1 cellular context compared by ENCODE assay signal in the genomic region with DNA sequence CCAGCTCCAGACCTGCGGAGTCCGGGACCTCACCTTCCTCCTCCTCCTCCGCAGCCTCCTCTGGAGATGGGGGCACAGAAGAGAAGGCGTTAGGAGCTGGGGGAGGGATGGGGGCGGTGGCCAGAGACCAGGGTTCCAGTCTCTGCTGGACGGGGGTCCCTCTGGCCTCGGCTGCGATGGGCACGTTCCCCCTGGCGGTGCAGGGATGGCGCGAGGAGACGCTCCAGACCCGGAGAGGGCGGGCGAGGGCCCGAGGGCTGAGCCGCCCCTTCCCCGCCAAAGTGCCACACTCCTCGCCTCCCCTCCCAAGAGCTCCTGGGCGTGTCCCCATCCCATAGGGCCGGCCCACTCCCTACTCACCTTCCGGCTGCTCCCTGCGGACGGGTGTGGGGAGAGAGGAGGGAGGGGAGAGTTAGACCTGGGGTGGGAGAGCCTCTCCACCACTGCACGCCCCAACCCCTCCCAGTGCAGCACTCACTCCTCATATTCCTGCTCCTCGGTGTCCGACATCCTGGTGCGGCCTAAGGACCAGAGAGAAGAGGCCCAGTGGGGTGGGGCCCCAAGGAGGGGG.
TF ChIP-seq lines count a peak whose summit lies in the region.

No MANE protein-coding gene starts in this region.

TF ChIP-seq in WTC11, 78 proteins besides CTCF, POLR2A, EP300 and RAD21 (continued from another document):
- TF ChIP-seq, protein P1, sequence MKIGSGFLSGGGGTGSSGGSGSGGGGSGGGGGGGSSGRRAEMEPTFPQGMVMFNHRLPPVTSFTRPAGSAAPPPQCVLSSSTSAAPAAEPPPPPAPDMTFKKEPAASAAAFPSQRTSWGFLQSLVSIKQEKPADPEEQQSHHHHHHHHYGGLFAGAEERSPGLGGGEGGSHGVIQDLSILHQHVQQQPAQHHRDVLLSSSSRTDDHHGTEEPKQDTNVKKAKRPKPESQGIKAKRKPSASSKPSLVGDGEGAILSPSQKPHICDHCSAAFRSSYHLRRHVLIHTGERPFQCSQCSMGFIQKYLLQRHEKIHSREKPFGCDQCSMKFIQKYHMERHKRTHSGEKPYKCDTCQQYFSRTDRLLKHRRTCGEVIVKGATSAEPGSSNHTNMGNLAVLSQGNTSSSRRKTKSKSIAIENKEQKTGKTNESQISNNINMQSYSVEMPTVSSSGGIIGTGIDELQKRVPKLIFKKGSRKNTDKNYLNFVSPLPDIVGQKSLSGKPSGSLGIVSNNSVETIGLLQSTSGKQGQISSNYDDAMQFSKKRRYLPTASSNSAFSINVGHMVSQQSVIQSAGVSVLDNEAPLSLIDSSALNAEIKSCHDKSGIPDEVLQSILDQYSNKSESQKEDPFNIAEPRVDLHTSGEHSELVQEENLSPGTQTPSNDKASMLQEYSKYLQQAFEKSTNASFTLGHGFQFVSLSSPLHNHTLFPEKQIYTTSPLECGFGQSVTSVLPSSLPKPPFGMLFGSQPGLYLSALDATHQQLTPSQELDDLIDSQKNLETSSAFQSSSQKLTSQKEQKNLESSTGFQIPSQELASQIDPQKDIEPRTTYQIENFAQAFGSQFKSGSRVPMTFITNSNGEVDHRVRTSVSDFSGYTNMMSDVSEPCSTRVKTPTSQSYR (CRISPR knock-in tag; IDR thresholded peaks at IDR 0.05) = 0 out of 2 replicates have a peak, but pooled peaks have one; percentile 16
- no peak for TF ChIP-seq TP53 (CRISPR knock-in tag; IDR thresholded peaks at IDR 0.05)
- peak; percentile 63; the same call in 1 of the 2 replicates for TF ChIP-seq FOXK1 (CRISPR knock-in tag; IDR thresholded peaks at IDR 0.05)
- TF ChIP-seq RORB (CRISPR knock-in tag; IDR thresholded peaks at IDR 0.05) = no peak
- TF ChIP-seq, protein P2, sequence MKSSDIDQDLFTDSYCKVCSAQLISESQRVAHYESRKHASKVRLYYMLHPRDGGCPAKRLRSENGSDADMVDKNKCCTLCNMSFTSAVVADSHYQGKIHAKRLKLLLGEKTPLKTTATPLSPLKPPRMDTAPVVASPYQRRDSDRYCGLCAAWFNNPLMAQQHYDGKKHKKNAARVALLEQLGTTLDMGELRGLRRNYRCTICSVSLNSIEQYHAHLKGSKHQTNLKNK (CRISPR knock-in tag; IDR thresholded peaks at IDR 0.05) = no peak
- TF ChIP-seq ZNF423 (CRISPR knock-in tag; IDR thresholded peaks at IDR 0.05) = no peak
- TF ChIP-seq NFYB (CRISPR knock-in tag; conservative IDR thresholded peaks at IDR 0.05; ENCODE audit: low read depth) = no peak
- TF ChIP-seq, protein P3, sequence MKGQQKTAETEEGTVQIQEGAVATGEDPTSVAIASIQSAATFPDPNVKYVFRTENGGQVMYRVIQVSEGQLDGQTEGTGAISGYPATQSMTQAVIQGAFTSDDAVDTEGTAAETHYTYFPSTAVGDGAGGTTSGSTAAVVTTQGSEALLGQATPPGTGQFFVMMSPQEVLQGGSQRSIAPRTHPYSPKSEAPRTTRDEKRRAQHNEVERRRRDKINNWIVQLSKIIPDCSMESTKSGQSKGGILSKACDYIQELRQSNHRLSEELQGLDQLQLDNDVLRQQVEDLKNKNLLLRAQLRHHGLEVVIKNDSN (CRISPR knock-in tag; IDR thresholded peaks at IDR 0.05) = no peak
- TF ChIP-seq SOX15 (CRISPR knock-in tag; IDR thresholded peaks at IDR 0.05) = no peak
- TF ChIP-seq NR2C2 (CRISPR knock-in tag; IDR thresholded peaks at IDR 0.05) = no peak
- TF ChIP-seq ZNF671 (CRISPR knock-in tag; IDR thresholded peaks at IDR 0.05) = no peak
- TF ChIP-seq, protein P4, sequence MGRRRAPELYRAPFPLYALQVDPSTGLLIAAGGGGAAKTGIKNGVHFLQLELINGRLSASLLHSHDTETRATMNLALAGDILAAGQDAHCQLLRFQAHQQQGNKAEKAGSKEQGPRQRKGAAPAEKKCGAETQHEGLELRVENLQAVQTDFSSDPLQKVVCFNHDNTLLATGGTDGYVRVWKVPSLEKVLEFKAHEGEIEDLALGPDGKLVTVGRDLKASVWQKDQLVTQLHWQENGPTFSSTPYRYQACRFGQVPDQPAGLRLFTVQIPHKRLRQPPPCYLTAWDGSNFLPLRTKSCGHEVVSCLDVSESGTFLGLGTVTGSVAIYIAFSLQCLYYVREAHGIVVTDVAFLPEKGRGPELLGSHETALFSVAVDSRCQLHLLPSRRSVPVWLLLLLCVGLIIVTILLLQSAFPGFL (CRISPR knock-in tag; IDR thresholded peaks at IDR 0.05; ENCODE audit: borderline replicate concordance) = no peak
- no peak for TF ChIP-seq SMAD4 (CRISPR knock-in tag; IDR thresholded peaks at IDR 0.05)
- no peak for TF ChIP-seq ZBTB21 (CRISPR knock-in tag; IDR thresholded peaks at IDR 0.05; ENCODE audit: borderline replicate concordance)
- TF ChIP-seq SMAD3 (CRISPR knock-in tag; IDR thresholded peaks at IDR 0.05; ENCODE audit: borderline replicate concordance) = no peak
- no peak for TF ChIP-seq ZNF121 (CRISPR knock-in tag; IDR thresholded peaks at IDR 0.05)
- TF ChIP-seq, protein P5, sequence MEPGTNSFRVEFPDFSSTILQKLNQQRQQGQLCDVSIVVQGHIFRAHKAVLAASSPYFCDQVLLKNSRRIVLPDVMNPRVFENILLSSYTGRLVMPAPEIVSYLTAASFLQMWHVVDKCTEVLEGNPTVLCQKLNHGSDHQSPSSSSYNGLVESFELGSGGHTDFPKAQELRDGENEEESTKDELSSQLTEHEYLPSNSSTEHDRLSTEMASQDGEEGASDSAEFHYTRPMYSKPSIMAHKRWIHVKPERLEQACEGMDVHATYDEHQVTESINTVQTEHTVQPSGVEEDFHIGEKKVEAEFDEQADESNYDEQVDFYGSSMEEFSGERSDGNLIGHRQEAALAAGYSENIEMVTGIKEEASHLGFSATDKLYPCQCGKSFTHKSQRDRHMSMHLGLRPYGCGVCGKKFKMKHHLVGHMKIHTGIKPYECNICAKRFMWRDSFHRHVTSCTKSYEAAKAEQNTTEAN (CRISPR knock-in tag; IDR thresholded peaks at IDR 0.05) = 0 out of 2 replicates have a peak, but pooled peaks have one; percentile 47
- TF ChIP-seq SP1 (CRISPR knock-in tag; conservative IDR thresholded peaks at IDR 0.05) = peak; percentile 87
